In genomic region chr1:46512792-46513190, GRCh38 we compare ENCODE assay signal across 26 cellular contexts. TPM values are rescaled to one million over a fixed set of nuclear protein-coding genes. Genes with fewer than 3 reads are reported as not detected.
DNase-seq lines count a peak whose midpoint lies in the region; ATAC-seq and TF ChIP-seq lines count a peak whose summit lies in the region.
"Had no signal": no experiment of that assay in that cellular context is flagged by ENCODE, and none has a peak within 500 bp of the region (broad histone marks: within the 10 kb centered on the region; RNA-seq: fewer than 3 reads in every experiment).

No MANE protein-coding gene starts in this region.

- no peaks in the 10 kb centered on the region for H4K20me1 ChIP-seq in GM23338 (replicated peaks; ENCODE audit: insufficient read depth)
- H4K20me1 ChIP-seq in osteoblast (ENCODE audit: insufficient read depth, low read length): no peaks in the 10 kb centered on the region

- H2AFZ ChIP-seq in GM23338 (peak overlapping the region; percentile 89), osteoblast (ENCODE audit: low read length) (no peak overlapping the region)

- intact Hi-C loops in adrenal gland (cut with DNase I): no loop called here

- ATAC-seq in GM23338 (no peak), RWPE2 (ENCODE audit: low read depth) (no peak), HG03469 (IDR thresholded peaks at IDR 0.05; ENCODE audit: unreplicated experiment) (no peak), HG02852 (IDR thresholded peaks at IDR 0.05; ENCODE audit: unreplicated experiment) (no peak)
- ATAC-seq: A549 had no signal

- H3K36me3 ChIP-seq in GM23338 (ENCODE audit: insufficient read depth) (no peaks in the 10 kb centered on the region), RWPE2 (ENCODE audit: low read depth) (no peaks in the 10 kb centered on the region), osteoblast (ENCODE audit: insufficient read depth, low read length) (no peaks in the 10 kb centered on the region), adrenal gland (replicated peaks in 1 of 2) (no peaks in the 10 kb centered on the region)
- H3K36me3 ChIP-seq: BE2C; BLaER1 treated with 17β-estradiol and CSF1 and Interleukin-3, amounts not matched to agents 10 nM and 100 nM; HAP-1 had no signal

- H3K27me3 ChIP-seq in GM23338 (ENCODE audit: insufficient read depth) (peaks cover 42% of the 10 kb centered on the region), RWPE2 (ENCODE audit: insufficient read depth, poor library complexity, severe bottlenecking) (no peaks in the 10 kb centered on the region), osteoblast (ENCODE audit: insufficient read depth, low read length) (peaks cover 12% of the 10 kb centered on the region), adrenal gland (no peaks in the 10 kb centered on the region)
- H3K27me3 ChIP-seq: BE2C had no signal

- no peak for TF ChIP-seq POLR2A in adrenal gland (IDR thresholded peaks at IDR 0.05)

- no peak overlapping the region for H3K4me3 ChIP-seq in GM23338
- no peak overlapping the region for H3K4me3 ChIP-seq in RWPE2 (ENCODE audit: severe bottlenecking)
- no peak overlapping the region for H3K4me3 ChIP-seq in osteoblast (ENCODE audit: insufficient read depth, low read length)
- no peak overlapping the region for H3K4me3 ChIP-seq in adrenal gland
- H3K4me3 ChIP-seq: A549; BLaER1 treated with 17β-estradiol and CSF1 and Interleukin-3, amounts not matched to agents 10 nM and 100 nM; HAP-1 had no signal

- H3K9me3 Mint-ChIP-seq in GM23338 (no peaks in the 10 kb centered on the region), chondrocyte (ENCODE audit: low read depth) (no peaks in the 10 kb centered on the region)
- H3K9me3 Mint-ChIP-seq: CD14-positive monocyte; CD4-positive, alpha-beta T cell; HFFc6 had no signal

- no peaks in the 10 kb centered on the region for H3K9me2 ChIP-seq in GM23338 (ENCODE audit: insufficient read depth)

- no peak for TF ChIP-seq CTCF in GM23338 (conservative IDR thresholded peaks at IDR 0.05; ENCODE audit: low read depth in 2 of 2)
- TF ChIP-seq CTCF in RWPE2 (IDR thresholded peaks at IDR 0.05; ENCODE audit: poor library complexity, severe bottlenecking): no peak
- no peak for TF ChIP-seq CTCF in chondrocyte (IDR thresholded peaks at IDR 0.05)
- no peak for TF ChIP-seq CTCF in osteoblast (IDR thresholded peaks at IDR 0.05; ENCODE audit: extremely low read depth, low read depth, low read length)
- no peak for TF ChIP-seq CTCF in adrenal gland (IDR thresholded peaks at IDR 0.05)

- no peak for DNase-seq in GM23338 (ENCODE audit: low spot score)
- DNase-seq in RWPE2 (ENCODE audit: low spot score): peak; percentile 24
- peak; percentile 53 for DNase-seq in chondrocyte (ENCODE audit: low spot score)
- DNase-seq in osteoblast (ENCODE audit: insufficient read length, low spot score, missing footprints): peak; percentile 54
- DNase-seq in adrenal gland: no peak
- no peak for DNase-seq in NCI-H1417 (lab: John Stamatoyannopoulos, UW)
- DNase-seq: 8988T; ACHN; AML-193; BE2C; Calu3; CD4-positive, alpha-beta T cell; COR-L47; DMS53; DMS79 treated with DMSO at 0.1 percent for 48 hours; GF-D8; GOT3; HFFc6 had no signal

- H3K4me2 ChIP-seq in GM23338 (no peak overlapping the region), osteoblast (ENCODE audit: insufficient read depth, low read length) (no peak overlapping the region)
- H3K4me2 ChIP-seq: A549; BLaER1 treated with 17β-estradiol and CSF1 and Interleukin-3, amounts not matched to agents 10 nM and 100 nM had no signal

- 68 to 77% (median 71%) methylated on average over 5 to 6 of the region's 6 CpGs for WGBS in adrenal gland, 4 donors

- H3K27ac Mint-ChIP-seq in GM23338 (no peak overlapping the region), chondrocyte (ENCODE audit: unreplicated experiment) (no peak overlapping the region)
- H3K27ac Mint-ChIP-seq: CD4-positive, alpha-beta T cell; HFFc6 had no signal

- H3K36me3 Mint-ChIP-seq in GM23338 (ENCODE audit: low read depth) (no peaks in the 10 kb centered on the region), chondrocyte (ENCODE audit: low read depth) (no peaks in the 10 kb centered on the region)
- H3K36me3 Mint-ChIP-seq: CD14-positive monocyte had no signal

- peaks cover 33% of the 10 kb centered on the region for H3K27me3 Mint-ChIP-seq in GM23338 (ENCODE audit: insufficient read depth, low read depth, poor library complexity)
- H3K27me3 Mint-ChIP-seq in chondrocyte (ENCODE audit: low read depth): peaks cover 9% of the 10 kb centered on the region

- H3K27ac ChIP-seq in GM23338 (ENCODE audit: low read depth) (no peak overlapping the region), RWPE2 (ENCODE audit: poor library complexity, severe bottlenecking) (no peak overlapping the region), osteoblast (ENCODE audit: low read depth, low read length) (no peak overlapping the region), adrenal gland (no peak overlapping the region)
- H3K27ac ChIP-seq: BLaER1 treated with 17β-estradiol and CSF1 and Interleukin-3, amounts not matched to agents 10 nM and 100 nM had no signal

- H3K4me1 ChIP-seq in GM23338 (ENCODE audit: insufficient read depth) (peaks cover 26% of the 10 kb centered on the region), RWPE2 (ENCODE audit: insufficient read depth, poor library complexity, severe bottlenecking) (no peaks in the 10 kb centered on the region), osteoblast (ENCODE audit: insufficient read depth, low read length) (peaks cover 4% of the 10 kb centered on the region), adrenal gland (replicated peaks in 1 of 2) (no peaks in the 10 kb centered on the region)
- H3K4me1 ChIP-seq: BE2C had no signal

- H3K79me2 ChIP-seq in GM23338 (replicated peaks; ENCODE audit: insufficient read depth) (no peaks in the 10 kb centered on the region), osteoblast (ENCODE audit: insufficient read depth, low read length) (no peaks in the 10 kb centered on the region)

- H3K9me3 ChIP-seq in RWPE2 (ENCODE audit: severe bottlenecking) (no peaks in the 10 kb centered on the region), osteoblast (ENCODE audit: low read depth, low read length) (no peaks in the 10 kb centered on the region), adrenal gland (replicated peaks in 1 of 3) (no peaks in the 10 kb centered on the region)
- H3K9me3 ChIP-seq: A549; BE2C; BLaER1 treated with 17β-estradiol and CSF1 and Interleukin-3, amounts not matched to agents 10 nM and 100 nM; HAP-1 had no signal

- 0 out of 2 replicates have a peak, but pooled peaks cover 3% of the 10 kb centered on the region for H3F3A ChIP-seq in GM23338 (replicated peaks; ENCODE audit: low read depth)

- H3K4me3 Mint-ChIP-seq in GM23338: no peak overlapping the region; the same call in 2 of the 3 replicates
- H3K4me3 Mint-ChIP-seq in chondrocyte (ENCODE audit: unreplicated experiment): no peak overlapping the region
- H3K4me3 Mint-ChIP-seq: CD4-positive, alpha-beta T cell; HFFc6 had no signal

- peaks cover 36% of the 10 kb centered on the region for H3K4me1 Mint-ChIP-seq in GM23338
- peaks cover 13% of the 10 kb centered on the region for H3K4me1 Mint-ChIP-seq in chondrocyte (ENCODE audit: low read depth)
- H3K4me1 Mint-ChIP-seq: CD14-positive monocyte had no signal

TF ChIP-seq in GM23338, 12 proteins besides CTCF, POLR2A, EP300 and RAD21 (continues in another document):
- TF ChIP-seq EZH2phosphoT487 (IDR thresholded peaks at IDR 0.05; ENCODE audit: unreplicated experiment): no peak
- TF ChIP-seq CREB1 (CRISPR knock-in tag; IDR thresholded peaks at IDR 0.05; ENCODE audit: low read depth): no peak
- no peak for TF ChIP-seq ZNF114 (CRISPR knock-in tag; IDR thresholded peaks at IDR 0.05)
- TF ChIP-seq NANOG (IDR thresholded peaks at IDR 0.05; ENCODE audit: borderline replicate concordance): no peak
- TF ChIP-seq EZH2 (IDR thresholded peaks at IDR 0.05; ENCODE audit: low read depth, unreplicated experiment): no peak
- TF ChIP-seq STAT1 (IDR thresholded peaks at IDR 0.05; ENCODE audit: unreplicated experiment): no peak
- no peak for TF ChIP-seq ZNF331 (CRISPR knock-in tag; IDR thresholded peaks at IDR 0.05; ENCODE audit: low read depth)
- TF ChIP-seq ETS1 (IDR thresholded peaks at IDR 0.05): no peak
- no peak for TF ChIP-seq JUNB (IDR thresholded peaks at IDR 0.05; ENCODE audit: unreplicated experiment)

RNA-seq across cellular contexts. Expression of gene DMBX1, which starts 23.2 kb away (rescaled TPM):
- total RNA-seq in GM23338 (2014; rRNA removed; shearing (Covaris generic)): not detected in 2 replicates
- 0.11 TPM in 1 of 2 replicates, not detected in the other for polyA plus RNA-seq in GM23338 (2016; fragmentation: Nextera tagmentation; extraction: Ambion mirVana)
- not detected in 3 replicates for total RNA-seq in chondrocyte
- not detected in 2 replicates for total RNA-seq in osteoblast
- total RNA-seq in adrenal gland: under 1 TPM in 2 of 8 donors, not detected in 6; 0.07 to 0.14 TPM
- polyA plus RNA-seq in adrenal gland: under 1 TPM in 1 of 3 donors, not detected in 2; 0.16 TPM
- total RNA-seq: CD4-positive, alpha-beta T cell; HFFc6 had no signal
- polyA plus RNA-seq: CD14-positive monocyte had no signal

RNA-seq across cellular contexts. Expression of gene KNCN, which starts 38.7 kb away (rescaled TPM):
- total RNA-seq in GM23338 (2014; rRNA removed; shearing (Covaris generic)): not detected in 2 replicates
- polyA plus RNA-seq in GM23338 (2016; fragmentation: Nextera tagmentation; extraction: Ambion mirVana) (not detected in 2 replicates), adrenal gland (under 1 TPM; 0.07 to 0.40 (median 0.24) TPM)
- total RNA-seq in chondrocyte (not detected in 3 replicates), osteoblast (not detected in 2 replicates), adrenal gland (not detected)
- total RNA-seq: Calu3; CD4-positive, alpha-beta T cell; Daoy; G401; HFFc6 had no signal
- polyA plus RNA-seq: A549, CD14-positive monocyte had no signal

Comparison
In these comparisons a context has a peak if more than half of its experiments do, and no peak if none do; other contexts are left out.
1. DNase-seq: peak in RWPE2 (single experiment), chondrocyte (single experiment) and osteoblast (single experiment); none in GM23338 (single experiment), adrenal gland (0 of 7) and NCI-H1417 (0 of 3).